ENCODE assay signal across 15 cellular contexts in the genomic region with DNA sequence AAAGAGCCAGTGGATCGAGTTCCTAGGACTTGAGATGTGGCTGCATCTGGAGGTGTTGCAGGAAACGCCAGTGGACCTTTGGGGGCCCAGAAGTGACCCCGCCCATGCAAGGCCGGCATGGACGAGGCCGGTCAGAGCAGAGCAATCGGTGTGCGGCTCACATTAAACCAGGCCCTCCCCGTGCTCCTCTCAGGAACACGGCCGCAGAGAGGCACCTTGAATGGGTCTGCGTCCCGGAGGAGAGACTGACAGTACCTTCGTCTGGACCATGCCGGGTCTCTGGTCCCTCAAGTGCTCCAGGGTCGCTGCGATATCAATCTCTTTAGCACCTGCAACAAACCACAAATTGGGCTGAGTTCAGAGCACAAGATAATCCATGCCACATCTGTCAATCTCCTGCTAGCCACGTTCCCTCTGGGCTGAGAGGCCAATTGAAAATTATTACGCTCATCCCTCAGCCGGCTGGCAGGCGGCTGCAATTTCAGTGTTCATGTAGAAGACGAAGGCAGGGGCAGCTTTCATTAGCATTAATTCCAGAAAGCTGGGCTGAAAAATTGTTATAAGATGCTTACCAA.
DNase-seq lines count a peak whose midpoint lies in the region; ATAC-seq and TF ChIP-seq lines count a peak whose summit lies in the region.
"Had no signal": no experiment of that assay in that cellular context is flagged by ENCODE, and none has a peak within 500 bp of the region (broad histone marks: within the 10 kb centered on the region; RNA-seq: fewer than 3 reads in every experiment).

No MANE protein-coding gene starts in this region.

- TF ChIP-seq CTCF in chondrocyte (IDR thresholded peaks at IDR 0.05) (no peak), osteoblast (IDR thresholded peaks at IDR 0.05; ENCODE audit: extremely low read depth, low read depth, low read length) (no peak)

- no peaks in the 10 kb centered on the region for H3K9me3 ChIP-seq in osteoblast (ENCODE audit: low read depth, low read length)
- H3K9me3 ChIP-seq in aorta (ENCODE audit: control insufficient read depth, low read length), result no peaks in the 10 kb centered on the region
- H3K9me3 ChIP-seq: A549 had no signal

- 82 to 84% methylated on average over 22 of the region's 22 CpGs for WGBS in aorta, 2 donors

- H3K27me3 ChIP-seq in osteoblast (ENCODE audit: insufficient read depth, low read length) (no peaks in the 10 kb centered on the region), aorta (ENCODE audit: control insufficient read depth in 1 of 2, insufficient read depth in 2 of 2, low read length in 1 of 2) (no peaks in the 10 kb centered on the region)

- H3K4me1 Mint-ChIP-seq in chondrocyte (ENCODE audit: low read depth), result no peaks in the 10 kb centered on the region

- no peak overlapping the region for H3K4me3 Mint-ChIP-seq in chondrocyte (ENCODE audit: unreplicated experiment)

- H3K9me3 Mint-ChIP-seq in chondrocyte (ENCODE audit: low read depth), result no peaks in the 10 kb centered on the region

- H2AFZ ChIP-seq in osteoblast (ENCODE audit: low read length), result no peak overlapping the region

- no peak overlapping the region for H3K4me3 ChIP-seq in osteoblast (ENCODE audit: insufficient read depth, low read length)
- no peak overlapping the region for H3K4me3 ChIP-seq in aorta (ENCODE audit: low read length in 2 of 2)
- H3K4me3 ChIP-seq: A549 had no signal

- H3K36me3 Mint-ChIP-seq in chondrocyte (ENCODE audit: low read depth), result no peaks in the 10 kb centered on the region

- no peaks in the 10 kb centered on the region for H3K79me2 ChIP-seq in osteoblast (ENCODE audit: insufficient read depth, low read length)

- intact Hi-C loops in cardiac septum (cut with DNase I), result no loop called here
- intact Hi-C loops in left cardiac atrium (cut with DNase I), result no loop called here
- intact Hi-C loops in aorta (cut with DNase I), result no loop called here

- DNase-seq in cardiac septum (ENCODE audit: low spot score) (peak; percentile 63), left cardiac atrium (no peak), chondrocyte (ENCODE audit: low spot score) (peak; percentile 77), osteoblast (ENCODE audit: insufficient read length, low spot score, missing footprints) (peak; percentile 69), aorta (peak; percentile 14 to 59), dedifferentiated amniotic fluid mesenchymal stem cell (ENCODE audit: extremely low spot score) (no peak), NOMO-1 (lab: John Stamatoyannopoulos, UW; ENCODE audit: unreplicated experiment in 2 of 2) (no peak), NCI-H187 (lab: John Stamatoyannopoulos, UW) (no peak)
- DNase-seq: C1 segment of cervical spinal cord, NCI-H187 treated with DMSO at 0.1 percent for 48 hours, NCI-H345, NCI-H748 treated with DMSO at 0.1 percent for 48 hours, SIG-M5 had no signal

- no peak overlapping the region for H3K27ac Mint-ChIP-seq in chondrocyte (ENCODE audit: unreplicated experiment)

- H3K4me1 ChIP-seq in osteoblast (ENCODE audit: insufficient read depth, low read length), result no peaks in the 10 kb centered on the region
- H3K4me1 ChIP-seq in aorta (ENCODE audit: control insufficient read depth in 1 of 2, insufficient read depth in 2 of 2, low read length in 2 of 2), result no peaks in the 10 kb centered on the region
- H3K4me1 ChIP-seq: A549 had no signal

- H3K27me3 Mint-ChIP-seq in chondrocyte (ENCODE audit: low read depth), result peaks cover 2% of the 10 kb centered on the region

- no peak overlapping the region for H3K27ac ChIP-seq in osteoblast (ENCODE audit: low read depth, low read length)
- H3K27ac ChIP-seq in aorta (ENCODE audit: low read depth in 1 of 2, low read length in 2 of 2), result no peak overlapping the region
- H3K27ac ChIP-seq: A549 had no signal

- H3K4me2 ChIP-seq in osteoblast (ENCODE audit: insufficient read depth, low read length), result no peak overlapping the region
- H3K4me2 ChIP-seq: A549 had no signal

- H3K36me3 ChIP-seq in osteoblast (ENCODE audit: insufficient read depth, low read length) (no peaks in the 10 kb centered on the region), aorta (ENCODE audit: control insufficient read depth in 1 of 2, insufficient read depth in 2 of 2, low read length in 1 of 2) (no peaks in the 10 kb centered on the region)

- H4K20me1 ChIP-seq in osteoblast (ENCODE audit: insufficient read depth, low read length), result no peaks in the 10 kb centered on the region

- ATAC-seq in left cardiac atrium (no peak), aorta (ENCODE audit: low FRiP score) (no peak)
- ATAC-seq: A549, Panc1 had no signal

Comparison
In these comparisons a context has a peak if more than half of its experiments do, and no peak if none do; other contexts are left out.
1. DNase-seq: peak in cardiac septum (single experiment), chondrocyte (single experiment), osteoblast (single experiment) and aorta (2 of 2); none in left cardiac atrium (single experiment), dedifferentiated amniotic fluid mesenchymal stem cell (single experiment), NOMO-1 (0 of 2) and NCI-H187 (0 of 2).